In genomic region chr10:63197304-63198092, GRCh38 we compare ENCODE assay signal across 14 cellular contexts.
DNase-seq lines count a peak whose midpoint lies in the region; ATAC-seq, FAIRE-seq and TF ChIP-seq lines count a peak whose summit lies in the region.
"Had no signal": no experiment of that assay in that cellular context is flagged by ENCODE, and none has a peak within 500 bp of the region (broad histone marks: within the 10 kb centered on the region; RNA-seq: fewer than 3 reads in every experiment).

No MANE protein-coding gene starts in this region.

- ATAC-seq in naive B cell (ENCODE audit: low read depth in 2 of 2), result no peak
- no peak for ATAC-seq in HG03139 (IDR thresholded peaks at IDR 0.05; ENCODE audit: unreplicated experiment)
- no peak for ATAC-seq in HG03432 (IDR thresholded peaks at IDR 0.05; ENCODE audit: unreplicated experiment)
- ATAC-seq in GM18517 (IDR thresholded peaks at IDR 0.05; ENCODE audit: unreplicated experiment), result no peak
- no peak for ATAC-seq in GM18502 (IDR thresholded peaks at IDR 0.05; ENCODE audit: poor library complexity, unreplicated experiment)
- ATAC-seq: GM12878 had no signal

- no peaks in the 10 kb centered on the region for H3K27me3 Mint-ChIP-seq in naive B cell

- H3K4me1 Mint-ChIP-seq in naive B cell, result peaks cover 0 to 7% (median 3%) of the 10 kb centered on the region in 3 donors

- H3K4me3 Mint-ChIP-seq in naive B cell, result no peak overlapping the region

- H3K9me3 Mint-ChIP-seq in naive B cell, result no peaks in the 10 kb centered on the region

- H3K27ac Mint-ChIP-seq in naive B cell, result peak overlapping the region in 4 of 6 donors; percentile 24 to 60 (median 32)

- peaks cover 0 to 19% of the 10 kb centered on the region in 2 donors for H3K36me3 Mint-ChIP-seq in naive B cell

- DNase-seq in D721Med (ENCODE audit: insufficient read length, low spot score) (no peak), NCI-H226 (peak; percentile 34), fibroblast of gingiva (ENCODE audit: low read depth) (peak; percentile 86), naive B cell (no peak)
- DNase-seq: activated CD4-positive, alpha-beta T cell treated with anti-CD3 and anti-CD28 coated beads for 48 hours; activated gamma-delta T cell; NCI-H2029 treated with DMSO at 0.1 percent for 48 hours; NK-92 treated with Interleukin-12 subunit alpha and Interleukin-12 subunit beta, amount 100 ng/mL, for 24 hours; stimulated activated CD4-positive, alpha-beta T cell treated with anti-CD3 and anti-CD28 coated beads, Interleukin-4, amount 100 ng/mL, for 4 hours had no signal

- no peak for TF ChIP-seq CTCF in D721Med (IDR thresholded peaks at IDR 0.05; ENCODE audit: insufficient read depth, missing control alignments)

- peak; percentile 67 for FAIRE-seq in D721Med (lab: Jason Lieb, UNC)
- FAIRE-seq: GM12878 had no signal

Comparison
In these comparisons a context has a peak if more than half of its experiments do, and no peak if none do; other contexts are left out.
1. DNase-seq: peak in NCI-H226 (single experiment) and fibroblast of gingiva (single experiment); none in D721Med (single experiment) and naive B cell (single experiment).